In genomic region chr2:40511661-40512213, GRCh38 we compare ENCODE assay signal across 9 cellular contexts. TPM values are rescaled to one million over a fixed set of nuclear protein-coding genes. Genes with fewer than 3 reads are reported as not detected.
DNase-seq lines count a peak whose midpoint lies in the region; ATAC-seq, FAIRE-seq and TF ChIP-seq lines count a peak whose summit lies in the region.
"Had no signal": no experiment of that assay in that cellular context is flagged by ENCODE, and none has a peak within 500 bp of the region (broad histone marks: within the 10 kb centered on the region; RNA-seq: fewer than 3 reads in every experiment).

No MANE protein-coding gene starts in this region.

- no peak for TF ChIP-seq CTCF in endothelial cell of umbilical vein (IDR thresholded peaks at IDR 0.05; ENCODE audit: extremely low read depth in 1 of 2, insufficient read depth in 1 of 2, low read depth in 1 of 2, low read length in 2 of 2)
- TF ChIP-seq CTCF in vagina (IDR thresholded peaks at IDR 0.05) = no peak
- TF ChIP-seq CTCF in D721Med (IDR thresholded peaks at IDR 0.05; ENCODE audit: insufficient read depth, missing control alignments) = no peak

- CTCF ChIA-PET in endothelial cell of umbilical vein (lab: Charles Lee) = interaction anchor here (0.6 to 2.6 kb wide), 16 partner anchors 9 to 848 kb away, joined by 3 to 19 read pairs (median 3); no protein-coding TSS in a partner anchor

- FAIRE-seq in endothelial cell of umbilical vein (lab: Jason Lieb, UNC) (peak; percentile 68), D721Med (lab: Jason Lieb, UNC) (no peak)

- H3K4me2 ChIP-seq in endothelial cell of umbilical vein (ENCODE audit: insufficient read depth, low read length) = peak overlapping the region; percentile 90

- H3K4me3 ChIP-seq in endothelial cell of umbilical vein (replicated peaks in 1 of 3; ENCODE audit: insufficient read depth in 1 of 3, low read depth in 1 of 3, low read length in 3 of 3) (peak overlapping the region in 1 of 3 experiments; percentile 34), vagina (peak overlapping the region; percentile 32 to 50)

- intact Hi-C loops in endothelial cell of umbilical vein (cut with micrococcal nuclease) (loop anchor here (1.0 kb wide), 2 partner anchors 76 to 179 kb away; no protein-coding TSS in a partner anchor), vagina (cut with DNase I) (no loop called here)

- POLR2A ChIA-PET in endothelial cell of umbilical vein (lab: Charles Lee) = interaction anchor here (0.6 to 0.7 kb wide), 3 partner anchors 86 to 363 kb away, joined by 3 to 7 read pairs (median 6); no protein-coding TSS in a partner anchor

- no peaks in the 10 kb centered on the region for H3K36me3 ChIP-seq in endothelial cell of umbilical vein (ENCODE audit: control insufficient read depth in 2 of 2, extremely low read depth in 1 of 2, insufficient read depth in 2 of 2, low read length in 2 of 2)
- H3K36me3 ChIP-seq in vagina = no peaks in the 10 kb centered on the region

- dilution Hi-C loops in endothelial cell of umbilical vein (cut with MboI; ENCODE audit: extremely low pct_ligation_motif_present, low sequenced_read_pairs) = no loop called here

- no peaks in the 10 kb centered on the region for H3K9me1 ChIP-seq in endothelial cell of umbilical vein (replicated peaks; ENCODE audit: control insufficient read depth, extremely low read depth, insufficient read depth, low read length)

- H3K9ac ChIP-seq in endothelial cell of umbilical vein (replicated peaks; ENCODE audit: extremely low read depth, insufficient read depth, low read length) = peak overlapping the region; percentile 12

- no TSS peak for BruUV-seq in endothelial cell of umbilical vein (replicated peaks; lab: Mats Ljungman, UMichigan)

- H3K27ac ChIP-seq in endothelial cell of umbilical vein (ENCODE audit: insufficient read depth, low read depth, low read length) (peak overlapping the region; percentile 68), vagina (peak overlapping the region; percentile 27)

- ATAC-seq in HG02870 (IDR thresholded peaks at IDR 0.05; ENCODE audit: unreplicated experiment) = no peak

- no peaks in the 10 kb centered on the region for H4K20me1 ChIP-seq in endothelial cell of umbilical vein (replicated peaks; ENCODE audit: control insufficient read depth, extremely low read depth, insufficient read depth, low read length)

- DNase-seq in NCI-H460 (ENCODE audit: extremely low read depth, low read depth) (peak; percentile 95), endothelial cell of umbilical vein (ENCODE audit: low read depth, low spot score) (peak; percentile 87), mucosa of gallbladder (ENCODE audit: low spot score) (peak; percentile 23), vagina (ENCODE audit: extremely low spot score in 2 of 2) (peak in 1 of 2 donors; percentile 89), D721Med (ENCODE audit: insufficient read length, low spot score) (no peak), NCI-H2227 treated with DMSO at 0.1 percent for 48 hours (lab: John Stamatoyannopoulos, UW) (no peak), DMS53 (lab: John Stamatoyannopoulos, UW) (no peak)
- DNase-seq: NCI-H82 had no signal

- no peaks in the 10 kb centered on the region for H3K9me3 ChIP-seq in endothelial cell of umbilical vein (replicated peaks; ENCODE audit: control insufficient read depth, insufficient read depth, low read length)
- no peaks in the 10 kb centered on the region for H3K9me3 ChIP-seq in vagina

- no peaks in the 10 kb centered on the region for H3K79me2 ChIP-seq in endothelial cell of umbilical vein (ENCODE audit: control insufficient read depth, insufficient read depth, low read length)

- no peak for TF ChIP-seq POLR2A in endothelial cell of umbilical vein (IDR thresholded peaks at IDR 0.05; ENCODE audit: low read depth, low read length)
- TF ChIP-seq POLR2A in vagina (IDR thresholded peaks at IDR 0.05) = no peak

- H3K27me3 ChIP-seq in endothelial cell of umbilical vein (ENCODE audit: control insufficient read depth in 2 of 2, insufficient read depth in 2 of 2, low read length in 2 of 2) (no peaks in the 10 kb centered on the region), vagina (no peaks in the 10 kb centered on the region)

- peaks cover 16% of the 10 kb centered on the region for H3K4me1 ChIP-seq in endothelial cell of umbilical vein (ENCODE audit: control insufficient read depth, extremely low read depth, insufficient read depth, low read length)
- H3K4me1 ChIP-seq in vagina = no peaks in the 10 kb centered on the region

- H2AFZ ChIP-seq in endothelial cell of umbilical vein (ENCODE audit: low read depth, low read length) = peak overlapping the region; percentile 87

TF ChIP-seq in endothelial cell of umbilical vein, 7 proteins besides CTCF, POLR2A, EP300 and RAD21:
- TF ChIP-seq EZH2 (IDR thresholded peaks at IDR 0.05; ENCODE audit: borderline replicate concordance, low read depth, low read length, severe bottlenecking) (no peak), MAX (IDR thresholded peaks at IDR 0.05; ENCODE audit: insufficient read depth, insufficient read length) (no peak), MYC (IDR thresholded peaks at IDR 0.05; ENCODE audit: low read depth, low read length) (no peak), FOS (IDR thresholded peaks at IDR 0.05; ENCODE audit: borderline replicate concordance, insufficient read depth, low read length) (peak; percentile 53), JUN (IDR thresholded peaks at IDR 0.05; ENCODE audit: borderline replicate concordance, insufficient read depth, insufficient read length, low read depth) (peak; percentile 65), POLR2AphosphoS5 (IDR thresholded peaks at IDR 0.05; ENCODE audit: insufficient read depth, low read depth, low read length) (peak; percentile 75), GATA2 (IDR thresholded peaks at IDR 0.05; ENCODE audit: insufficient read depth, insufficient read length, low read depth, low read length) (peak; percentile 49)

RNA-seq across cellular contexts. Expression of gene SLC8A1, which starts 59.8 kb away (rescaled TPM):
- 4.5 and 5.4 TPM in 2 replicates for total RNA-seq in NCI-H460 (2014; rRNA removed; shearing (Covaris generic))
- 0.55 and 0.58 TPM in 2 replicates for polyA plus RNA-seq in NCI-H460 (2014; cell fraction: nucleus; rRNA removed)
- total RNA-seq in endothelial cell of umbilical vein (1.8 and 2.1 TPM in 2 replicates), mucosa of gallbladder (82.9 TPM), vagina (40.8 TPM)
- polyA plus RNA-seq in endothelial cell of umbilical vein = 0.11 and 0.19 TPM in 2 replicates
- polyA plus RNA-seq in endothelial cell of umbilical vein (2011; cell fraction: cytosol; rRNA removed) = 0.20 and 0.35 TPM in 2 replicates
- 0.45 and 0.74 TPM in 2 replicates for polyA plus RNA-seq in endothelial cell of umbilical vein (2011; cell fraction: nucleus; rRNA removed)
- 0.18 and 0.98 TPM in 2 replicates for polyA plus RNA-seq in endothelial cell of umbilical vein (2012)
- polyA minus RNA-seq in endothelial cell of umbilical vein = 3.5 and 5.3 TPM in 2 replicates
- not detected for polyA minus RNA-seq in endothelial cell of umbilical vein (2011; cell fraction: cytosol; rRNA and poly(A)+ RNA removed)
- 2.8 and 4.4 TPM in 2 replicates for polyA minus RNA-seq in endothelial cell of umbilical vein (2011; cell fraction: nucleus; rRNA and poly(A)+ RNA removed)

Comparison
In these comparisons a context has a peak if more than half of its experiments do, and no peak if none do; other contexts are left out.
1. DNase-seq: peak in NCI-H460 (single experiment), endothelial cell of umbilical vein (single experiment) and mucosa of gallbladder (single experiment); none in D721Med (single experiment), NCI-H2227 treated with DMSO at 0.1 percent for 48 hours (single experiment) and DMS53 (single experiment).